35 cellular contexts compared by ENCODE assay signal in genomic region chr12:52546126-52546525, GRCh38. TPM values are rescaled to one million over a fixed set of nuclear protein-coding genes. Genes with fewer than 3 reads are reported as not detected.
"Had no signal": no experiment of that assay in that cellular context is flagged by ENCODE, and none has a peak within 500 bp of the region (broad histone marks: within the 10 kb centered on the region; RNA-seq: fewer than 3 reads in every experiment).

No MANE protein-coding gene starts in this region.

- H3K4me3 Mint-ChIP-seq: activated CD4-positive, alpha-beta memory T cell treated with anti-CD3 and anti-CD28 coated beads for 36 hours; activated CD4-positive, alpha-beta T cell treated with anti-CD3 and anti-CD28 coated beads for 36 hours; activated CD4-positive, alpha-beta T cell treated with anti-CD3 and anti-CD28 coated beads, Interleukin-2, amount 10 ng/mL, durations not matched to agents 24 days and 14 days; activated CD8-positive, alpha-beta memory T cell treated with anti-CD3 and anti-CD28 coated beads, Interleukin-2, amount 10 ng/mL, durations not matched to agents 7 days and 5 days; activated CD8-positive, alpha-beta T cell treated with anti-CD3 and anti-CD28 coated beads, Interleukin-2, amount 10 ng/mL, durations not matched to agents 7 days and 5 days; activated naive CD4-positive, alpha-beta T cell treated with anti-CD3 and anti-CD28 coated beads, Interleukin-2, amount 10 ng/mL, durations not matched to agents 7 days and 5 days; activated naive CD8-positive, alpha-beta T cell treated with anti-CD3 and anti-CD28 coated beads, Interleukin-2, amount 10 ng/mL, durations not matched to agents 7 days and 5 days; activated T-cell treated with anti-CD3 and anti-CD28 coated beads, Interleukin-2, amount 50 U/mL, for 24 hours; activated T-cell treated with anti-CD3 and anti-CD28 coated beads, Interleukin-2, amount 50 U/mL, for 72 hours; brain; T-helper 17 cell; T-helper 2 cell treated with Interferon-gamma antibody and Interleukin-4, amounts not matched to agents 5 μg/mL and 100 μg/mL, for 36 hours had no signal

- H3K36me3 Mint-ChIP-seq: activated CD4-positive, alpha-beta memory T cell treated with anti-CD3 and anti-CD28 coated beads for 36 hours; activated CD8-positive, alpha-beta memory T cell treated with anti-CD3 and anti-CD28 coated beads, Interleukin-2, amount 10 ng/mL, durations not matched to agents 7 days and 5 days; activated naive CD4-positive, alpha-beta T cell treated with anti-CD3 and anti-CD28 coated beads, Interleukin-2, amount 10 ng/mL, durations not matched to agents 7 days and 5 days; activated naive CD4-positive, alpha-beta T cell treated with anti-CD3 and anti-CD28 coated beads, Interleukin-2, amount 50 U/mL, for 72 hours; activated naive CD8-positive, alpha-beta T cell treated with anti-CD3 and anti-CD28 coated beads, Interleukin-2, amount 10 ng/mL, durations not matched to agents 7 days and 5 days; brain had no signal

- H3K27ac Mint-ChIP-seq: activated CD4-positive, alpha-beta memory T cell treated with anti-CD3 and anti-CD28 coated beads for 36 hours; activated CD4-positive, alpha-beta T cell treated with anti-CD3 and anti-CD28 coated beads for 36 hours; activated CD4-positive, alpha-beta T cell treated with anti-CD3 and anti-CD28 coated beads, Interleukin-2, amount 10 ng/mL, durations not matched to agents 24 days and 14 days; activated CD8-positive, alpha-beta memory T cell treated with anti-CD3 and anti-CD28 coated beads, Interleukin-2, amount 10 ng/mL, durations not matched to agents 7 days and 5 days; activated CD8-positive, alpha-beta T cell treated with anti-CD3 and anti-CD28 coated beads, Interleukin-2, amount 10 ng/mL, durations not matched to agents 7 days and 5 days; activated naive CD4-positive, alpha-beta T cell treated with anti-CD3 and anti-CD28 coated beads, Interleukin-2, amount 10 ng/mL, durations not matched to agents 7 days and 5 days; activated naive CD8-positive, alpha-beta T cell treated with anti-CD3 and anti-CD28 coated beads, Interleukin-2, amount 10 ng/mL, durations not matched to agents 7 days and 5 days; activated T-cell treated with anti-CD3 and anti-CD28 coated beads, Interleukin-2, amount 50 U/mL, for 24 hours; activated T-cell treated with anti-CD3 and anti-CD28 coated beads, Interleukin-2, amount 50 U/mL, for 72 hours; brain; T-helper 17 cell; T-helper 2 cell treated with Interferon-gamma antibody and Interleukin-4, amounts not matched to agents 5 μg/mL and 100 μg/mL, for 36 hours had no signal

- H3K4me3 ChIP-seq: ascending aorta, breast epithelium, cardiac muscle cell, colonic mucosa, esophagus muscularis mucosa, gastrocnemius medialis, heart left ventricle had no signal

- H3K36me3 ChIP-seq: ascending aorta, breast epithelium, cardiac muscle cell, colonic mucosa, esophagus muscularis mucosa, gastrocnemius medialis, heart left ventricle, WERI-Rb-1 had no signal

- H3K27me3 ChIP-seq: ascending aorta, breast epithelium, colonic mucosa had no signal

- H3K27me3 Mint-ChIP-seq: activated naive CD8-positive, alpha-beta T cell treated with anti-CD3 and anti-CD28 coated beads, Interleukin-2, amount 10 ng/mL, durations not matched to agents 7 days and 5 days had no signal

- H3K4me1 ChIP-seq: ascending aorta, colonic mucosa, esophagus muscularis mucosa, gastrocnemius medialis had no signal

- DNase-seq: activated CD4-positive, alpha-beta memory T cell treated with anti-CD3 and anti-CD28 coated beads for 36 hours; activated CD4-positive, alpha-beta T cell treated with anti-CD3 and anti-CD28 coated beads for 36 hours; activated CD4-positive, alpha-beta T cell treated with anti-CD3 and anti-CD28 coated beads, Interleukin-2, amount 10 ng/mL, durations not matched to agents 24 days and 14 days; activated CD4-positive, CD25-positive, alpha-beta regulatory T cell; activated CD4-positive, CD25-positive, alpha-beta regulatory T cell treated with anti-CD3 and anti-CD28 coated beads, Interleukin-2, amount 50 U/mL, for 72 hours; activated CD8-positive, alpha-beta memory T cell treated with anti-CD3 and anti-CD28 coated beads, Interleukin-2, amount 10 ng/mL, durations not matched to agents 7 days and 5 days; activated CD8-positive, alpha-beta memory T cell treated with anti-CD3 and anti-CD28 coated beads, Interleukin-2, amount 50 U/mL, for 4 hours; activated CD8-positive, alpha-beta T cell treated with anti-CD3 and anti-CD28 coated beads, Interleukin-2, amount 10 ng/mL, durations not matched to agents 7 days and 5 days; activated gamma-delta T cell; activated naive CD4-positive, alpha-beta T cell; activated naive CD4-positive, alpha-beta T cell treated with anti-CD3 and anti-CD28 coated beads, Interleukin-2, amount 10 ng/mL, durations not matched to agents 7 days and 5 days; activated naive CD8-positive, alpha-beta T cell treated with anti-CD3 and anti-CD28 coated beads, Interleukin-2, amount 10 ng/mL, durations not matched to agents 7 days and 5 days; activated T-cell treated with anti-CD3 and anti-CD28 coated beads, Interleukin-2, amount 50 U/mL, for 24 hours; activated T-cell treated with anti-CD3 and anti-CD28 coated beads, Interleukin-2, amount 50 U/mL, for 72 hours; central memory CD4-positive, alpha-beta T cell; cerebellar nuclear complex; colonic mucosa; effector CD8-positive, alpha-beta T cell; erythroblast; foreskin keratinocyte; gastrocnemius medialis; glutamatergic neuron; heart left ventricle; T-helper 17 cell; T1000; WERI-Rb-1 had no signal

- H3K9me3 Mint-ChIP-seq: activated CD4-positive, alpha-beta memory T cell treated with anti-CD3 and anti-CD28 coated beads for 36 hours; activated CD4-positive, alpha-beta T cell treated with anti-CD3 and anti-CD28 coated beads, Interleukin-2, amount 10 ng/mL, durations not matched to agents 24 days and 14 days; activated naive CD4-positive, alpha-beta T cell treated with anti-CD3 and anti-CD28 coated beads, Interleukin-2, amount 10 ng/mL, durations not matched to agents 7 days and 5 days; activated naive CD4-positive, alpha-beta T cell treated with anti-CD3 and anti-CD28 coated beads, Interleukin-2, amount 50 U/mL, for 72 hours; activated naive CD8-positive, alpha-beta T cell treated with anti-CD3 and anti-CD28 coated beads, Interleukin-2, amount 10 ng/mL, durations not matched to agents 7 days and 5 days; activated T-cell treated with anti-CD3 and anti-CD28 coated beads, Interleukin-2, amount 50 U/mL, for 24 hours; activated T-cell treated with anti-CD3 and anti-CD28 coated beads, Interleukin-2, amount 50 U/mL, for 72 hours; T-helper 2 cell treated with Interferon-gamma antibody and Interleukin-4, amounts not matched to agents 5 μg/mL and 100 μg/mL, for 36 hours had no signal

- H3K27ac ChIP-seq: ascending aorta, breast epithelium, cardiac muscle cell, colonic mucosa, esophagus muscularis mucosa, foreskin keratinocyte, gastrocnemius medialis, heart left ventricle, WERI-Rb-1 had no signal

- ATAC-seq: activated CD4-positive, alpha-beta T cell treated with anti-CD3 and anti-CD28 coated beads for 36 hours; activated CD8-positive, alpha-beta memory T cell treated with anti-CD3 and anti-CD28 coated beads, Interleukin-2, amount 10 ng/mL, durations not matched to agents 7 days and 5 days; activated CD8-positive, alpha-beta T cell treated with anti-CD3 and anti-CD28 coated beads, Interleukin-2, amount 10 ng/mL, durations not matched to agents 7 days and 5 days; activated naive CD4-positive, alpha-beta T cell treated with anti-CD3 and anti-CD28 coated beads, Interleukin-2, amount 50 U/mL, for 72 hours; activated T-cell treated with anti-CD3 and anti-CD28 coated beads, Interleukin-2, amount 50 U/mL, for 72 hours; foreskin keratinocyte; gastrocnemius medialis; heart left ventricle; T-helper 17 cell had no signal

- H3K9me3 ChIP-seq: ascending aorta, breast epithelium, colonic mucosa, esophagus muscularis mucosa, gastrocnemius medialis, heart left ventricle had no signal

RNA-seq across cellular contexts. Expression of gene KRT71, which starts 6.8 kb away (rescaled TPM):
- total RNA-seq: activated CD4-positive, alpha-beta memory T cell treated with anti-CD3 and anti-CD28 coated beads for 36 hours; activated CD4-positive, alpha-beta T cell treated with anti-CD3 and anti-CD28 coated beads for 36 hours; activated CD4-positive, alpha-beta T cell treated with anti-CD3 and anti-CD28 coated beads, Interleukin-2, amount 10 ng/mL, durations not matched to agents 24 days and 14 days; activated CD8-positive, alpha-beta memory T cell treated with anti-CD3 and anti-CD28 coated beads for 36 hours; activated CD8-positive, alpha-beta memory T cell treated with anti-CD3 and anti-CD28 coated beads, Interleukin-2, amount 10 ng/mL, durations not matched to agents 7 days and 5 days; activated CD8-positive, alpha-beta T cell treated with anti-CD3 and anti-CD28 coated beads, Interleukin-2, amount 10 ng/mL, durations not matched to agents 7 days and 5 days; activated naive CD4-positive, alpha-beta T cell treated with anti-CD3 and anti-CD28 coated beads, Interleukin-2, amount 50 U/mL, for 72 hours; activated naive CD8-positive, alpha-beta T cell treated with anti-CD3 and anti-CD28 coated beads, Interleukin-2, amount 10 ng/mL, durations not matched to agents 7 days and 5 days; activated T-cell treated with anti-CD3 and anti-CD28 coated beads, Interleukin-2, amount 50 U/mL, for 72 hours; ascending aorta; cardiac muscle cell; colonic mucosa; dermis microvascular lymphatic vessel endothelial cell; esophagus muscularis mucosa; foreskin keratinocyte; gastrocnemius medialis; heart left ventricle; T-helper 17 cell had no signal
- polyA plus RNA-seq: cardiac muscle cell, foreskin keratinocyte, heart left ventricle had no signal

RNA-seq across cellular contexts. Expression of gene KRT5, which starts 25.9 kb away (rescaled TPM):
- total RNA-seq: activated CD4-positive, alpha-beta memory T cell treated with anti-CD3 and anti-CD28 coated beads for 36 hours; activated CD4-positive, alpha-beta T cell treated with anti-CD3 and anti-CD28 coated beads for 36 hours; activated CD4-positive, alpha-beta T cell treated with anti-CD3 and anti-CD28 coated beads, Interleukin-2, amount 10 ng/mL, durations not matched to agents 24 days and 14 days; activated CD8-positive, alpha-beta memory T cell treated with anti-CD3 and anti-CD28 coated beads for 36 hours; activated CD8-positive, alpha-beta memory T cell treated with anti-CD3 and anti-CD28 coated beads, Interleukin-2, amount 10 ng/mL, durations not matched to agents 7 days and 5 days; activated CD8-positive, alpha-beta T cell treated with anti-CD3 and anti-CD28 coated beads, Interleukin-2, amount 10 ng/mL, durations not matched to agents 7 days and 5 days; activated naive CD4-positive, alpha-beta T cell treated with anti-CD3 and anti-CD28 coated beads, Interleukin-2, amount 50 U/mL, for 72 hours; activated naive CD8-positive, alpha-beta T cell treated with anti-CD3 and anti-CD28 coated beads, Interleukin-2, amount 10 ng/mL, durations not matched to agents 7 days and 5 days; activated T-cell treated with anti-CD3 and anti-CD28 coated beads, Interleukin-2, amount 50 U/mL, for 72 hours; cardiac muscle cell; colonic mucosa; gastrocnemius medialis; T-helper 17 cell had no signal

RNA-seq across cellular contexts. Expression of gene KRT74, which starts 27.5 kb away (rescaled TPM):
- total RNA-seq: activated CD4-positive, alpha-beta memory T cell treated with anti-CD3 and anti-CD28 coated beads for 36 hours; activated CD4-positive, alpha-beta T cell treated with anti-CD3 and anti-CD28 coated beads for 36 hours; activated CD4-positive, alpha-beta T cell treated with anti-CD3 and anti-CD28 coated beads, Interleukin-2, amount 10 ng/mL, durations not matched to agents 24 days and 14 days; activated CD8-positive, alpha-beta memory T cell treated with anti-CD3 and anti-CD28 coated beads for 36 hours; activated CD8-positive, alpha-beta memory T cell treated with anti-CD3 and anti-CD28 coated beads, Interleukin-2, amount 10 ng/mL, durations not matched to agents 7 days and 5 days; activated CD8-positive, alpha-beta T cell treated with anti-CD3 and anti-CD28 coated beads, Interleukin-2, amount 10 ng/mL, durations not matched to agents 7 days and 5 days; activated naive CD4-positive, alpha-beta T cell treated with anti-CD3 and anti-CD28 coated beads, Interleukin-2, amount 50 U/mL, for 72 hours; activated naive CD8-positive, alpha-beta T cell treated with anti-CD3 and anti-CD28 coated beads, Interleukin-2, amount 10 ng/mL, durations not matched to agents 7 days and 5 days; ascending aorta; breast epithelium; cardiac muscle cell; colonic mucosa; dermis microvascular lymphatic vessel endothelial cell; esophagus muscularis mucosa; foreskin keratinocyte; gastrocnemius medialis; heart left ventricle; T-helper 17 cell had no signal
- polyA plus RNA-seq: cardiac muscle cell, heart left ventricle had no signal

RNA-seq across cellular contexts. Expression of gene KRT6A, which starts 53.1 kb away (rescaled TPM):
- total RNA-seq: activated CD4-positive, alpha-beta memory T cell treated with anti-CD3 and anti-CD28 coated beads for 36 hours; activated CD4-positive, alpha-beta T cell treated with anti-CD3 and anti-CD28 coated beads for 36 hours; activated CD4-positive, alpha-beta T cell treated with anti-CD3 and anti-CD28 coated beads, Interleukin-2, amount 10 ng/mL, durations not matched to agents 24 days and 14 days; activated CD8-positive, alpha-beta memory T cell treated with anti-CD3 and anti-CD28 coated beads for 36 hours; activated CD8-positive, alpha-beta memory T cell treated with anti-CD3 and anti-CD28 coated beads, Interleukin-2, amount 10 ng/mL, durations not matched to agents 7 days and 5 days; activated CD8-positive, alpha-beta T cell treated with anti-CD3 and anti-CD28 coated beads, Interleukin-2, amount 10 ng/mL, durations not matched to agents 7 days and 5 days; activated naive CD4-positive, alpha-beta T cell treated with anti-CD3 and anti-CD28 coated beads, Interleukin-2, amount 50 U/mL, for 72 hours; activated naive CD8-positive, alpha-beta T cell treated with anti-CD3 and anti-CD28 coated beads, Interleukin-2, amount 10 ng/mL, durations not matched to agents 7 days and 5 days; activated T-cell treated with anti-CD3 and anti-CD28 coated beads, Interleukin-2, amount 50 U/mL, for 72 hours; cardiac muscle cell; colonic mucosa; dermis microvascular lymphatic vessel endothelial cell; gastrocnemius medialis; T-helper 17 cell had no signal

RNA-seq across cellular contexts. Expression of gene KRT72, which starts 55.1 kb away (rescaled TPM):
- total RNA-seq: activated CD8-positive, alpha-beta memory T cell treated with anti-CD3 and anti-CD28 coated beads for 36 hours; ascending aorta; breast epithelium; cardiac muscle cell; dermis microvascular lymphatic vessel endothelial cell; esophagus muscularis mucosa; foreskin keratinocyte; gastrocnemius medialis; heart left ventricle had no signal
- polyA plus RNA-seq: cardiac muscle cell, foreskin keratinocyte, heart left ventricle had no signal
